ENCODE assay signal across 8 cellular contexts in the genomic region with DNA sequence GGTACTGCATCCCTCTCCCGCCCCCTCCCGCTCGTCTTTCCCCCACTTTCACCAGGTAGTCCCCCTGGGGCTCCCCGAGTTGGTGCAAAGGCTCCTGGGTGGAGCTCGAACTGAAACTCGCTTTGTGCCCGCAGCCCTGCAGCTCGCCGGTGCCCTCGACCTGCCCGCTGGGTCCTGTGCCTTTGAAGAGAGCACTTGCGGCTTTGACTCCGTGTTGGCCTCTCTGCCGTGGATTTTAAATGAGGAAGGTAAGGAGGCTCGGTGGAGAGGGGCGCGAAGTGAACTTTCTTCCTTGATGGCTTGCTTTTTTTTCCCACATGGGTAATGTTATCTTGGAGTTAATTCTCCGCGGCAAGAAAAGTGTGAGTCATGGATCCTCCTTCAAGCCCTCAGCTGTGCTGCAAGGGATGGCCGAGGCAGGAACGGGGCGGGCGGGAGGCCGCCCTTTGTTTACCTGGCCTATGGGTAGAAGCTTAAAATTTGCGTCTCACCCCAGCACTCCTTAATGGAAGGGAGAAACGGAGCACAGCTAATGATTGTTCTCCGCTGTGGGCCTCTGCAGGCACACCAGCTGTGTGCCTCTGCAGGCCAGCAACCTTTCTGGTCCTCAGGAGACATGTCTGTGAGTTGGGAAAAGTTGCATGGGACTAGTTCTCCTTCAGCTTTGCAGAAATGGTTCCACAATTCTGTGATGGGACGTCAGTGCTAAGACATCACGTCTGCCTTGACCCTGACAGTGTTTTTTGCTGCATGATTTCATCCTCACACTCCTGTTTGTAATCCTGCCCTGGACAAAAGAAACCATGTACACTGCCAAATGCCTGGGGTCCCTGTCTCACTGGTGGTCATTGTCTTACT. TPM values are rescaled to one million over a fixed set of nuclear protein-coding genes. Genes with fewer than 3 reads are reported as not detected.
DNase-seq lines count a peak whose midpoint lies in the region; ATAC-seq and TF ChIP-seq lines count a peak whose summit lies in the region.

No MANE protein-coding gene starts in this region.

- TF ChIP-seq CTCF in HL-60 (IDR thresholded peaks at IDR 0.05; ENCODE audit: insufficient read depth, low read length), result no peak

- H3K27me3 Mint-ChIP-seq in immature natural killer cell (ENCODE audit: low read depth in 3 of 3), result peaks cover 8 to 28% (median 10%) of the 10 kb centered on the region in 3 donors

- H3K27ac ChIP-seq in HL-60 (replicated peaks), result no peak overlapping the region

- peak overlapping the region; percentile 15 to 70 (median 49) for H3K4me3 Mint-ChIP-seq in immature natural killer cell
- peak overlapping the region; percentile 43 for H3K4me3 Mint-ChIP-seq in stimulated activated effector memory CD8-positive, alpha-beta T cell treated with anti-CD3 and anti-CD28 coated beads, Interleukin-12 subunit alpha, Interleukin-12 subunit beta, amount 100 ng/mL, for 72 hours

- 0 out of 2 replicates have a peak overlapping the region, but pooled peaks have one; percentile 2 for H3K4me3 ChIP-seq in HL-60 (replicated peaks; ENCODE audit: insufficient read depth, low read length)

- no peaks in the 10 kb centered on the region for H3K9me3 Mint-ChIP-seq in immature natural killer cell
- no peaks in the 10 kb centered on the region for H3K9me3 Mint-ChIP-seq in stimulated activated effector memory CD8-positive, alpha-beta T cell treated with anti-CD3 and anti-CD28 coated beads, Interleukin-12 subunit alpha, Interleukin-12 subunit beta, amount 100 ng/mL, for 72 hours

- H3K27ac Mint-ChIP-seq in immature natural killer cell, result no peak overlapping the region
- H3K27ac Mint-ChIP-seq in stimulated activated effector memory CD8-positive, alpha-beta T cell treated with anti-CD3 and anti-CD28 coated beads, Interleukin-12 subunit alpha, Interleukin-12 subunit beta, amount 100 ng/mL, for 72 hours, result no peak overlapping the region

- peak; percentile 12 for ATAC-seq in stimulated activated effector memory CD8-positive, alpha-beta T cell treated with anti-CD3 and anti-CD28 coated beads, Interleukin-12 subunit alpha, Interleukin-12 subunit beta, amount 100 ng/mL, for 72 hours
- ATAC-seq in GM19035 (IDR thresholded peaks at IDR 0.05; ENCODE audit: unreplicated experiment), result no peak
- ATAC-seq in HG03520 (IDR thresholded peaks at IDR 0.05; ENCODE audit: unreplicated experiment), result no peak

- no peak for DNase-seq in HL-60 (ENCODE audit: low read depth in 1 of 2, low spot score in 1 of 2)
- peak; percentile 75 for DNase-seq in astrocyte of the hippocampus (ENCODE audit: low read depth, low spot score)
- no peak for DNase-seq in immature natural killer cell
- DNase-seq in stimulated activated effector memory CD8-positive, alpha-beta T cell treated with anti-CD3 and anti-CD28 coated beads, Interleukin-12 subunit alpha, Interleukin-12 subunit beta, amount 100 ng/mL, for 72 hours (ENCODE audit: low spot score in 2 of 2), result no peak
- no peak for DNase-seq in central memory CD4-positive, alpha-beta T cell
- no peak for DNase-seq in activated gamma-delta T cell (lab: John Stamatoyannopoulos, UW)

- H3K27me3 ChIP-seq in HL-60 (ENCODE audit: insufficient read depth, poor library complexity, severe bottlenecking), result peaks cover 25% of the 10 kb centered on the region

- H3K36me3 Mint-ChIP-seq in immature natural killer cell, result no peaks in the 10 kb centered on the region
- H3K36me3 Mint-ChIP-seq in stimulated activated effector memory CD8-positive, alpha-beta T cell treated with anti-CD3 and anti-CD28 coated beads, Interleukin-12 subunit alpha, Interleukin-12 subunit beta, amount 100 ng/mL, for 72 hours, result no peaks in the 10 kb centered on the region

- peaks cover 0 to 3% of the 10 kb centered on the region in 2 donors for H3K4me1 Mint-ChIP-seq in immature natural killer cell
- peaks cover 13% of the 10 kb centered on the region for H3K4me1 Mint-ChIP-seq in stimulated activated effector memory CD8-positive, alpha-beta T cell treated with anti-CD3 and anti-CD28 coated beads, Interleukin-12 subunit alpha, Interleukin-12 subunit beta, amount 100 ng/mL, for 72 hours

RNA-seq across cellular contexts. Expression of gene MAMDC2, which starts 1.0 kb away (rescaled TPM):
- under 1 TPM in 2 of 3 donors, not detected in 1; 0.22 to 0.81 TPM for polyA plus RNA-seq in immature natural killer cell
